18 cellular contexts compared by ENCODE assay signal in the genomic region with DNA sequence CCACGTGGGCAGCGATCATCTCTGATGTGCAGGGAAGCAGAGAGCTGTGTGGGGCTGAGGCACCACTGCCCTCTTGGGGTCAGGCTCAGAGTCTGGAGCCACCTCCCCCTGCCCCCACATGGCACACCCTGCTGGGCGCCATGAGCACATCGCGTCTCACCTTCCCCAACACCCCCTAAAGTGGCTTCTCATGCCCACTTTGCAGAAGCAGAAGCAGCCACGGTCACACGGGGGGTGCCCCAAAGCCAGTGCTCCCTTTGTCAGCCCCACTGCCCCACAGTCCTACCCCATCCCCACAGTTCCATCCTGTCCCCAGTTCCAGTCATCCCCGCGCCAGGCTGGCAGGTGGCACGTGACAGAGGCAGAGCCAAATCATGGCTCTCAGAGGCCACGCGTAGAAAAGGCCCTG. TPM values are rescaled to one million over a fixed set of nuclear protein-coding genes. Genes with fewer than 3 reads are reported as not detected.
A peak's percentile ranks its signal among the peaks of the same experiment; 100 is the strongest.
DNase-seq lines count a peak whose midpoint lies in the region; ATAC-seq and TF ChIP-seq lines count a peak whose summit lies in the region.
"Had no signal": no experiment of that assay in that cellular context is flagged by ENCODE, and none has a peak within 500 bp of the region (broad histone marks: within the 10 kb centered on the region; RNA-seq: fewer than 3 reads in every experiment).

No MANE protein-coding gene starts in this region.

- no peaks in the 10 kb centered on the region for H4K20me1 ChIP-seq in GM23338 (replicated peaks; ENCODE audit: insufficient read depth)
- H4K20me1 ChIP-seq in Loucy (ENCODE audit: insufficient read depth, low read length, poor library complexity, severe bottlenecking): no peaks in the 10 kb centered on the region
- no peaks in the 10 kb centered on the region for H4K20me1 ChIP-seq in neural progenitor cell (ENCODE audit: low read depth)

- H3K36me3 Mint-ChIP-seq in GM23338 (ENCODE audit: low read depth): peaks cover 3% of the 10 kb centered on the region; the same call in 2 of the 3 replicates
- H3K36me3 Mint-ChIP-seq in endothelial cell (ENCODE audit: low read depth, unreplicated experiment): peaks cover 13% of the 10 kb centered on the region
- no peaks in the 10 kb centered on the region for H3K36me3 Mint-ChIP-seq in neural progenitor cell
- H3K36me3 Mint-ChIP-seq: activated naive CD8-positive, alpha-beta T cell had no signal

- H3F3A ChIP-seq in GM23338 (replicated peaks; ENCODE audit: low read depth): no peaks in the 10 kb centered on the region
- no peaks in the 10 kb centered on the region for H3F3A ChIP-seq in Loucy (ENCODE audit: low read depth)
- peaks cover 4% of the 10 kb centered on the region for H3F3A ChIP-seq in neural progenitor cell (ENCODE audit: low read depth)

- H3K27me3 ChIP-seq in GM23338 (ENCODE audit: insufficient read depth) (peaks cover 12% of the 10 kb centered on the region; the same call in 1 of the 2 replicates), Loucy (ENCODE audit: insufficient read depth, low read length, poor library complexity, severe bottlenecking) (no peaks in the 10 kb centered on the region), neural progenitor cell (peaks cover 13% of the 10 kb centered on the region), heart right ventricle (no peaks in the 10 kb centered on the region), tibial artery (no peaks in the 10 kb centered on the region)
- H3K27me3 ChIP-seq: stomach, transverse colon had no signal

- DNase-seq in GM23338 (ENCODE audit: low spot score) (peak; percentile 57), endothelial cell (ENCODE audit: low spot score) (no peak), neural progenitor cell (ENCODE audit: low spot score) (no peak), MV-4-11 (lab: John Stamatoyannopoulos, UW) (no peak), heart right ventricle (no peak), tibial artery (no peak)
- DNase-seq: activated CD8-positive, alpha-beta memory T cell treated with anti-CD3 and anti-CD28 coated beads, Interleukin-2, amount 50 U/mL, for 4 hours; DMS 273 treated with DMSO at 0.1 percent for 48 hours; foreskin melanocyte; KG1; NCI-H1694 treated with DMSO at 0.1 percent for 48 hours; stomach; T-helper 9 cell; transverse colon had no signal

- H3K27ac Mint-ChIP-seq in GM23338 (peak overlapping the region; percentile 67; the same call in 1 of the 2 replicates), endothelial cell (ENCODE audit: unreplicated experiment) (peak overlapping the region; percentile 18), neural progenitor cell (peak overlapping the region; percentile 92)

- H3K9me3 Mint-ChIP-seq in GM23338: no peaks in the 10 kb centered on the region
- no peaks in the 10 kb centered on the region for H3K9me3 Mint-ChIP-seq in endothelial cell (ENCODE audit: unreplicated experiment)
- H3K9me3 Mint-ChIP-seq in neural progenitor cell: no peaks in the 10 kb centered on the region

- no peak overlapping the region for H3K4me3 ChIP-seq in GM23338
- no peak overlapping the region for H3K4me3 ChIP-seq in Loucy (ENCODE audit: low read length, poor library complexity, severe bottlenecking)
- H3K4me3 ChIP-seq in neural progenitor cell: no peak overlapping the region
- no peak overlapping the region for H3K4me3 ChIP-seq in heart right ventricle
- H3K4me3 ChIP-seq in tibial artery: no peak overlapping the region
- H3K4me3 ChIP-seq: prostate gland, stomach, transverse colon had no signal

- WGBS in heart right ventricle, 2 donors: 85 to 90% methylated on average over 12 of the region's 12 CpGs

- ATAC-seq in GM23338: peak; percentile 40
- ATAC-seq in heart right ventricle: no peak

- H2AFZ ChIP-seq in GM23338 (no peak overlapping the region; the same call in 1 of the 2 replicates), Loucy (ENCODE audit: low read length) (no peak overlapping the region), neural progenitor cell (replicated peaks) (no peak overlapping the region)

- no peaks in the 10 kb centered on the region for H3K36me3 ChIP-seq in GM23338 (ENCODE audit: insufficient read depth)
- H3K36me3 ChIP-seq in Loucy (ENCODE audit: insufficient read depth, low read length): no peaks in the 10 kb centered on the region
- no peaks in the 10 kb centered on the region for H3K36me3 ChIP-seq in neural progenitor cell
- peaks cover 0 to 23% (median 0%) of the 10 kb centered on the region in 9 donors for H3K36me3 ChIP-seq in heart right ventricle
- H3K36me3 ChIP-seq in tibial artery: peaks cover 0 to 40% (median 19%) of the 10 kb centered on the region in 3 donors
- H3K36me3 ChIP-seq: prostate gland, transverse colon had no signal

- H3K9me2 ChIP-seq in GM23338 (ENCODE audit: insufficient read depth) (no peaks in the 10 kb centered on the region), Loucy (replicated peaks; ENCODE audit: low read depth, low read length) (no peaks in the 10 kb centered on the region)

- H3K4me1 ChIP-seq in GM23338 (ENCODE audit: insufficient read depth) (0 out of 2 replicates have a peak, but pooled peaks cover 5% of the 10 kb centered on the region), Loucy (ENCODE audit: insufficient read depth, low read length, poor library complexity, severe bottlenecking) (peaks cover 5% of the 10 kb centered on the region), neural progenitor cell (peaks cover 8% of the 10 kb centered on the region), heart right ventricle (peaks cover 0 to 15% (median 13%) of the 10 kb centered on the region in 9 donors), tibial artery (peaks cover 0 to 11% (median 7%) of the 10 kb centered on the region in 4 donors)
- H3K4me1 ChIP-seq: prostate gland had no signal

- H3K79me2 ChIP-seq in GM23338 (replicated peaks; ENCODE audit: insufficient read depth): no peaks in the 10 kb centered on the region
- no peaks in the 10 kb centered on the region for H3K79me2 ChIP-seq in Loucy (ENCODE audit: insufficient read depth, low read length)
- H3K79me2 ChIP-seq in neural progenitor cell (ENCODE audit: low read depth): no peaks in the 10 kb centered on the region

- no peak overlapping the region for H3K9ac ChIP-seq in Loucy (ENCODE audit: low read depth, low read length, poor library complexity, severe bottlenecking)
- H3K9ac ChIP-seq in neural progenitor cell: no peak overlapping the region

- no peak overlapping the region for H3K4me2 ChIP-seq in GM23338
- no peak overlapping the region for H3K4me2 ChIP-seq in Loucy (ENCODE audit: low read depth, low read length, poor library complexity, severe bottlenecking)
- no peak overlapping the region for H3K4me2 ChIP-seq in neural progenitor cell

- TF ChIP-seq CTCF in GM23338 (conservative IDR thresholded peaks at IDR 0.05; ENCODE audit: low read depth in 2 of 2) (peak; percentile 16 to 56; a peak in 2 of 4 replicates), Loucy (conservative IDR thresholded peaks at IDR 0.05; ENCODE audit: low read length) (peak; percentile 19; the same call in 1 of the 2 replicates), endothelial cell (IDR thresholded peaks at IDR 0.05; ENCODE audit: unreplicated experiment) (no peak), neural progenitor cell (IDR thresholded peaks at IDR 0.05) (peak; percentile 15), heart right ventricle (IDR thresholded peaks at IDR 0.05) (no peak), tibial artery (IDR thresholded peaks at IDR 0.05) (no peak)

- H3K4me3 Mint-ChIP-seq in GM23338 (no peak overlapping the region), endothelial cell (ENCODE audit: unreplicated experiment) (no peak overlapping the region), neural progenitor cell (no peak overlapping the region)
- H3K4me3 Mint-ChIP-seq: activated naive CD8-positive, alpha-beta T cell had no signal

- H3K9me3 ChIP-seq in Loucy (ENCODE audit: insufficient read depth, low read depth, low read length) (no peaks in the 10 kb centered on the region), neural progenitor cell (ENCODE audit: low read depth) (no peaks in the 10 kb centered on the region), heart right ventricle (no peaks in the 10 kb centered on the region), tibial artery (no peaks in the 10 kb centered on the region)
- H3K9me3 ChIP-seq: prostate gland, stomach, transverse colon had no signal

- no peak overlapping the region for H3K27ac ChIP-seq in GM23338 (ENCODE audit: low read depth)
- H3K27ac ChIP-seq in neural progenitor cell: no peak overlapping the region
- no peak overlapping the region for H3K27ac ChIP-seq in heart right ventricle
- no peak overlapping the region for H3K27ac ChIP-seq in tibial artery
- H3K27ac ChIP-seq: prostate gland, RWPE1, stomach, transverse colon had no signal

- intact Hi-C loops in heart right ventricle (cut with DNase I): no loop called here
- intact Hi-C loops in tibial artery (cut with DNase I; ENCODE audit: low total_unique reads): no loop called here

- H3K4me1 Mint-ChIP-seq in GM23338 (peaks cover 17% of the 10 kb centered on the region), endothelial cell (ENCODE audit: unreplicated experiment) (peaks cover 16% of the 10 kb centered on the region), neural progenitor cell (peaks cover 20% of the 10 kb centered on the region)

- peaks cover 4% of the 10 kb centered on the region for H3K27me3 Mint-ChIP-seq in GM23338 (ENCODE audit: insufficient read depth, low read depth, poor library complexity)
- peaks cover 9% of the 10 kb centered on the region for H3K27me3 Mint-ChIP-seq in endothelial cell (ENCODE audit: unreplicated experiment)
- no peaks in the 10 kb centered on the region for H3K27me3 Mint-ChIP-seq in neural progenitor cell (ENCODE audit: insufficient read depth, low read depth)
- H3K27me3 Mint-ChIP-seq: activated naive CD8-positive, alpha-beta T cell had no signal

RNA-seq across cellular contexts. Expression of a gene that starts 19.5 kb away (rescaled TPM):
- 4.6 and 5.3 TPM in 2 replicates for total RNA-seq in GM23338 (2014; rRNA removed; shearing (Covaris generic))
- polyA plus RNA-seq in GM23338 (2016; fragmentation: Nextera tagmentation; extraction: Ambion mirVana): 2.9 and 3.2 TPM in 2 replicates
- total RNA-seq in endothelial cell (ENCODE audit: unreplicated experiment): 10.1 TPM
- 1.6 and 6.6 TPM in 2 replicates for total RNA-seq in neural progenitor cell (ENCODE audit: low replicate concordance)
- 1 to 10 TPM in 9 of 10 donors, under 1 TPM in 1; 0.62 to 4.3 (median 1.8) TPM for total RNA-seq in heart right ventricle
- polyA plus RNA-seq in heart right ventricle: 1 to 10 TPM; 2.7 to 4.2 TPM

RNA-seq across cellular contexts. Expression of a gene that starts 43.3 kb away (rescaled TPM):
- total RNA-seq in GM23338 (2014; rRNA removed; shearing (Covaris generic)): 3.5 and 5.8 TPM in 2 replicates
- polyA plus RNA-seq in GM23338 (2016; fragmentation: Nextera tagmentation; extraction: Ambion mirVana) (1.3 and 1.5 TPM in 2 replicates), heart right ventricle (1 to 10 TPM; 1.5 to 4.8 TPM)
- total RNA-seq in endothelial cell (ENCODE audit: unreplicated experiment) (8.4 TPM), neural progenitor cell (ENCODE audit: low replicate concordance) (0.43 and 0.90 TPM in 2 replicates), heart right ventricle (10 to 100 TPM in 6 of 10 donors, 1 to 10 TPM in 4; 6.0 to 14.3 (median 11.3) TPM)

Comparison
In these comparisons a context has a peak if more than half of its experiments do, and no peak if none do; other contexts are left out.
1. H3K27ac Mint-ChIP-seq: peak in every context shown above with its lines; median percentile 92 in neural progenitor cell; 67 in GM23338; 18 in endothelial cell.
2. CTCF ChIP-seq: peak in GM23338 (2 of 2), Loucy (single experiment) and neural progenitor cell (single experiment); none in endothelial cell (single experiment), heart right ventricle (0 of 9) and tibial artery (0 of 2).